12 cellular contexts compared by ENCODE assay signal in the genomic region with DNA sequence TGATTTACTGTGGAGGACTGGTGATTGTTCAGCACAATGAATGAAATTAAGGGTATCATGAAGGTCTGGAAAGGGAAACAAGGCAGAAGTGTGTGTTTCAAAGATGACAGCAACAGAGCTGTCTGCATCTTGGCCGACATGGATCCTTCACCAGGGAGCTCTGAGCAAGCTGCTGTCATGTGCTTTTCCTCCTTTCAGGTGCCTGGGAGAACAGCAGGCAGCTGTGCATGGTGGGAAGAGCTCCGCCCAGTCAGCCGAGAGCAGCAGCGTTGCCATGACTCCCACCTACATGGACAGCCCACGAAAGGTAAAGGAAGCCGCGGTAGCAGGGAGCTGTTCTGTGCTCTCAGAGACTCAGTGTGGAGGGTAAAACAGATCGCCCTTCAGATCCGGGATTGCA.
A peak's percentile ranks its signal among the peaks of the same experiment; 100 is the strongest.
DNase-seq lines count a peak whose midpoint lies in the region; ATAC-seq and TF ChIP-seq lines count a peak whose summit lies in the region.
"Had no signal": no experiment of that assay in that cellular context is flagged by ENCODE, and none has a peak within 500 bp of the region (broad histone marks: within the 10 kb centered on the region; RNA-seq: fewer than 3 reads in every experiment).

No MANE protein-coding gene starts in this region.

- H3K4me1 ChIP-seq in psoas muscle = no peaks in the 10 kb centered on the region

- no peak overlapping the region for H3K27ac ChIP-seq in psoas muscle
- H3K27ac ChIP-seq: brain microvascular endothelial cell had no signal

- CTCF ChIA-PET in activated CD4-positive, alpha-beta memory T cell treated with anti-CD3 and anti-CD28 coated beads, Interleukin-2, amount 10 ng/mL, durations not matched to agents 7 days and 5 days (lab: Charles Lee) = interaction anchor here (1.4 kb wide), 1 partner anchor 192 kb away, joined by 5 read pairs; no protein-coding TSS in a partner anchor

- intact Hi-C loops in psoas muscle (cut with DNase I) = no loop called here

- peak overlapping the region; percentile 34 for H3K4me3 Mint-ChIP-seq in glutamatergic neuron (ENCODE audit: unreplicated experiment)
- H3K4me3 Mint-ChIP-seq in activated CD4-positive, alpha-beta memory T cell treated with anti-CD3 and anti-CD28 coated beads, Interleukin-2, amount 10 ng/mL, durations not matched to agents 7 days and 5 days = no peak overlapping the region
- H3K4me3 Mint-ChIP-seq: activated CD8-positive, alpha-beta memory T cell treated with anti-CD3 and anti-CD28 coated beads, Interleukin-2, amount 10 ng/mL, durations not matched to agents 7 days and 5 days had no signal

- DNase-seq in NCI-H1436 (lab: John Stamatoyannopoulos, UW) (peak; percentile 63), NCI-H1436 treated with DMSO at 0.1 percent for 48 hours (lab: John Stamatoyannopoulos, UW) (no peak), NCI-H748 (lab: John Stamatoyannopoulos, UW; ENCODE audit: unreplicated experiment) (peak; percentile 88), glutamatergic neuron (peak; percentile 58), retinal pigment epithelial cell (ENCODE audit: low read depth) (peak; percentile 22), psoas muscle (no peak)
- DNase-seq in activated CD4-positive, alpha-beta memory T cell treated with anti-CD3 and anti-CD28 coated beads, Interleukin-2, amount 10 ng/mL, durations not matched to agents 7 days and 5 days = no peak
- DNase-seq: activated CD8-positive, alpha-beta memory T cell treated with anti-CD3 and anti-CD28 coated beads, Interleukin-2, amount 10 ng/mL, durations not matched to agents 7 days and 5 days; brain microvascular endothelial cell; small intestine; stimulated activated CD8-positive, alpha-beta memory T cell treated with anti-CD3 and anti-CD28 coated beads, Interleukin-4, amount 100 ng/mL, for 48 hours had no signal

- no peaks in the 10 kb centered on the region for H3K9me3 Mint-ChIP-seq in glutamatergic neuron (ENCODE audit: unreplicated experiment)
- H3K9me3 Mint-ChIP-seq in activated CD4-positive, alpha-beta memory T cell treated with anti-CD3 and anti-CD28 coated beads, Interleukin-2, amount 10 ng/mL, durations not matched to agents 7 days and 5 days = no peaks in the 10 kb centered on the region

- 65 to 72% (median 68%) methylated on average over 9 of the region's 9 CpGs for WGBS in psoas muscle, 3 donors

- peaks cover 21% of the 10 kb centered on the region for H3K4me1 Mint-ChIP-seq in glutamatergic neuron (ENCODE audit: low read depth, unreplicated experiment)
- peaks cover 6% of the 10 kb centered on the region for H3K4me1 Mint-ChIP-seq in activated CD4-positive, alpha-beta memory T cell treated with anti-CD3 and anti-CD28 coated beads, Interleukin-2, amount 10 ng/mL, durations not matched to agents 7 days and 5 days

- H3K4me3 ChIP-seq in retinal pigment epithelial cell (ENCODE audit: low read length) (no peak overlapping the region), psoas muscle (no peak overlapping the region)

- no peaks in the 10 kb centered on the region for H3K36me3 Mint-ChIP-seq in glutamatergic neuron (ENCODE audit: unreplicated experiment)
- peaks cover 18% of the 10 kb centered on the region for H3K36me3 Mint-ChIP-seq in activated CD4-positive, alpha-beta memory T cell treated with anti-CD3 and anti-CD28 coated beads, Interleukin-2, amount 10 ng/mL, durations not matched to agents 7 days and 5 days (ENCODE audit: low read depth)

- no peaks in the 10 kb centered on the region for H3K9me3 ChIP-seq in psoas muscle

- peak overlapping the region; percentile 84 for H3K27ac Mint-ChIP-seq in glutamatergic neuron (ENCODE audit: unreplicated experiment)
- H3K27ac Mint-ChIP-seq in activated CD4-positive, alpha-beta memory T cell treated with anti-CD3 and anti-CD28 coated beads, Interleukin-2, amount 10 ng/mL, durations not matched to agents 7 days and 5 days = no peak overlapping the region
- H3K27ac Mint-ChIP-seq: activated CD8-positive, alpha-beta memory T cell treated with anti-CD3 and anti-CD28 coated beads, Interleukin-2, amount 10 ng/mL, durations not matched to agents 7 days and 5 days had no signal

- ATAC-seq in psoas muscle (no peak), esophagus mucosa (no peak)
- ATAC-seq: activated CD8-positive, alpha-beta memory T cell treated with anti-CD3 and anti-CD28 coated beads, Interleukin-2, amount 10 ng/mL, durations not matched to agents 7 days and 5 days had no signal

- peaks cover 0 to 43% of the 10 kb centered on the region in 2 donors for H3K36me3 ChIP-seq in psoas muscle (ENCODE audit: insufficient read depth in 1 of 2, low read depth in 1 of 2)
- H3K36me3 ChIP-seq: brain microvascular endothelial cell had no signal

- no peaks in the 10 kb centered on the region for H3K27me3 ChIP-seq in psoas muscle (ENCODE audit: insufficient read depth in 3 of 3, low read length in 2 of 3)
- H3K27me3 ChIP-seq: brain microvascular endothelial cell had no signal

- no peak for TF ChIP-seq CTCF in glutamatergic neuron (IDR thresholded peaks at IDR 0.05; ENCODE audit: partially characterized antibody, unreplicated experiment)
- TF ChIP-seq CTCF in retinal pigment epithelial cell (conservative IDR thresholded peaks at IDR 0.05; ENCODE audit: low read depth, low read length) = no peak
- TF ChIP-seq CTCF in psoas muscle (IDR thresholded peaks at IDR 0.05) = no peak

- POLR2A ChIA-PET in activated CD4-positive, alpha-beta memory T cell treated with anti-CD3 and anti-CD28 coated beads, Interleukin-2, amount 10 ng/mL, durations not matched to agents 7 days and 5 days (lab: Charles Lee) = no interaction called here

- H3K27me3 Mint-ChIP-seq in glutamatergic neuron (ENCODE audit: unreplicated experiment) = no peaks in the 10 kb centered on the region
- no peaks in the 10 kb centered on the region for H3K27me3 Mint-ChIP-seq in activated CD4-positive, alpha-beta memory T cell treated with anti-CD3 and anti-CD28 coated beads, Interleukin-2, amount 10 ng/mL, durations not matched to agents 7 days and 5 days
- H3K27me3 Mint-ChIP-seq: activated CD8-positive, alpha-beta memory T cell treated with anti-CD3 and anti-CD28 coated beads, Interleukin-2, amount 10 ng/mL, durations not matched to agents 7 days and 5 days had no signal

Comparison
In these comparisons a context has a peak if more than half of its experiments do, and no peak if none do; other contexts are left out.
1. DNase-seq: peak in NCI-H1436 (single experiment), NCI-H748 (single experiment), glutamatergic neuron (single experiment) and retinal pigment epithelial cell (single experiment); none in NCI-H1436 treated with DMSO at 0.1 percent for 48 hours (single experiment), activated CD4-positive, alpha-beta memory T cell treated with anti-CD3 and anti-CD28 coated beads, Interleukin-2, amount 10 ng/mL, durations not matched to agents 7 days and 5 days (single experiment) and psoas muscle (0 of 2).